ENCODE assay signal across 8 cellular contexts in genomic region chr2:74836675-74837401, GRCh38. TPM values are rescaled to one million over a fixed set of nuclear protein-coding genes. Genes with fewer than 3 reads are reported as not detected.
DNase-seq lines count a peak whose midpoint lies in the region; ATAC-seq and TF ChIP-seq lines count a peak whose summit lies in the region.

No MANE protein-coding gene starts in this region.

- H3K4me1 ChIP-seq in breast epithelium, result no peaks in the 10 kb centered on the region
- peaks cover 0 to 59% (median 12%) of the 10 kb centered on the region in 4 donors for H3K4me1 ChIP-seq in transverse colon

- in situ Hi-C loops in transverse colon (cut with MboI; ENCODE audit: low pct_ligation_motif_present in 1 of 4, low pct_unique_long_range_greater_than_20kb in 1 of 4, low sequenced_read_pairs in 3 of 4), result no loop called here

- TF ChIP-seq CTCF in MCF 10A (IDR thresholded peaks at IDR 0.05; ENCODE audit: unreplicated experiment) (no peak), breast epithelium (IDR thresholded peaks at IDR 0.05) (no peak), WTC11 (IDR thresholded peaks at IDR 0.05) (peak; percentile 8; the same call in 1 of the 2 replicates), transverse colon (IDR thresholded peaks at IDR 0.05) (peak in 1 of 5 experiments; percentile 2)

- H3K36me3 Mint-ChIP-seq in MCF 10A (ENCODE audit: insufficient read depth, unreplicated experiment), result peaks cover 7% of the 10 kb centered on the region
- H3K36me3 Mint-ChIP-seq in WTC11, result peaks cover 10% of the 10 kb centered on the region

- CTCF ChIA-PET in MCF 10A (lab: Yijun Ruan, JAX) (interaction anchor here (0.6 to 12.5 kb wide), 32 partner anchors 8 to 161 kb away, joined by 3 to 140 read pairs (median 4); no protein-coding TSS in a partner anchor), WTC11 (lab: Charles Lee) (interaction anchor here (0.6 to 4.4 kb wide), 32 partner anchors 8 to 804 kb away, joined by 3 to 60 read pairs (median 4); no protein-coding TSS in a partner anchor)

- DNase-seq in MCF 10A (ENCODE audit: unreplicated experiment) (no peak), breast epithelium (ENCODE audit: low spot score in 2 of 2) (no peak), WTC11 (ENCODE audit: low spot score) (peak; percentile 34), iPS-NIHi11 (ENCODE audit: low spot score) (peak; percentile 34), transverse colon (no peak), epidermal melanocyte (ENCODE audit: insufficient read length, low spot score) (no peak), retina (no peak)
- DNase-seq in effector CD4-positive, alpha-beta T cell, result no peak

- intact Hi-C loops in MCF 10A (cut with micrococcal nuclease) (loop anchor here (1.0 kb wide), 2 partner anchors 122 to 147 kb away; no protein-coding TSS in a partner anchor), breast epithelium (cut with DNase I; ENCODE audit: low total_unique reads) (no loop called here), transverse colon (cut with DNase I; ENCODE audit: low total_unique reads) (no loop called here)

- POLR2A ChIA-PET in MCF 10A (lab: Yijun Ruan, JAX), result interaction anchor here (1.3 to 8.4 kb wide), 10 partner anchors 8 to 143 kb away, joined by 3 to 123 read pairs (median 8); no protein-coding TSS in a partner anchor
- POLR2A ChIA-PET in WTC11 (lab: Charles Lee), result interaction anchor here (0.6 to 2.6 kb wide), 7 partner anchors 9 to 317 kb away, joined by 3 to 9 read pairs (median 5); no protein-coding TSS in a partner anchor

- H3K27me3 Mint-ChIP-seq in MCF 10A (ENCODE audit: insufficient read depth, unreplicated experiment) (no peaks in the 10 kb centered on the region), WTC11 (ENCODE audit: low read depth) (no peaks in the 10 kb centered on the region)

- no peaks in the 10 kb centered on the region for H3K27me3 ChIP-seq in breast epithelium
- peaks cover 5% of the 10 kb centered on the region for H3K27me3 ChIP-seq in transverse colon

- H3K4me1 Mint-ChIP-seq in MCF 10A (ENCODE audit: insufficient read depth, unreplicated experiment) (peaks cover 29% of the 10 kb centered on the region), WTC11 (peaks cover 61% of the 10 kb centered on the region)

- no peaks in the 10 kb centered on the region for H3K9me3 Mint-ChIP-seq in MCF 10A (ENCODE audit: unreplicated experiment)
- H3K9me3 Mint-ChIP-seq in WTC11, result no peaks in the 10 kb centered on the region

- no TSS peak for BruUV-seq in MCF 10A (replicated peaks; lab: Mats Ljungman, UMichigan)

- 60 to 78% methylated on average over 1 to 9 of the region's 9 CpGs for WGBS in transverse colon (ENCODE audit: low coverage in 1 of 2), 2 donors

- TF ChIP-seq EP300 in transverse colon (IDR thresholded peaks at IDR 0.05; ENCODE audit: low read depth), result no peak

- H3K27ac ChIP-seq in breast epithelium, result no peak overlapping the region
- peak overlapping the region in 3 of 4 donors; percentile 31 to 82 (median 79) for H3K27ac ChIP-seq in transverse colon

- TF ChIP-seq POLR2A in breast epithelium (IDR thresholded peaks at IDR 0.05) (no peak), transverse colon (IDR thresholded peaks at IDR 0.05) (no peak)

- ATAC-seq in WTC11, result peak; percentile 47

- H3K9me3 ChIP-seq in breast epithelium (no peaks in the 10 kb centered on the region), transverse colon (no peaks in the 10 kb centered on the region)

- H3K4me3 ChIP-seq in breast epithelium (no peak overlapping the region), transverse colon (peak overlapping the region in 1 of 4 donors; percentile 81)

- H3K4me3 Mint-ChIP-seq in MCF 10A (ENCODE audit: unreplicated experiment) (peak overlapping the region; percentile 85), WTC11 (peak overlapping the region; percentile 86)

- H3K27ac Mint-ChIP-seq in MCF 10A (ENCODE audit: low read depth, unreplicated experiment), result peak overlapping the region; percentile 86
- peak overlapping the region; percentile 95 for H3K27ac Mint-ChIP-seq in WTC11

- H3K36me3 ChIP-seq in breast epithelium (no peaks in the 10 kb centered on the region), transverse colon (no peaks in the 10 kb centered on the region)

TF ChIP-seq in WTC11, 78 proteins besides CTCF, POLR2A, EP300 and RAD21:
- TF ChIP-seq TEAD1 (CRISPR knock-in tag; IDR thresholded peaks at IDR 0.05), result peak; percentile 86
- TF ChIP-seq ATF6 (CRISPR knock-in tag; IDR thresholded peaks at IDR 0.05), result no peak
- peak; percentile 58; the same call in 1 of the 2 replicates for TF ChIP-seq JUN (CRISPR knock-in tag; IDR thresholded peaks at IDR 0.05)
- TF ChIP-seq MLX (CRISPR knock-in tag; IDR thresholded peaks at IDR 0.05), result no peak
- TF ChIP-seq MAX (CRISPR knock-in tag; IDR thresholded peaks at IDR 0.05), result peak; percentile 34; the same call in 1 of the 2 replicates
- 0 out of 2 replicates have a peak, but pooled peaks have one; percentile 12 for TF ChIP-seq ZNF281 (CRISPR knock-in tag; IDR thresholded peaks at IDR 0.05)

RNA-seq across cellular contexts. Expression of gene HK2, which starts 2.9 kb away (rescaled TPM):
- 40.4 and 47.8 TPM in 2 replicates for total RNA-seq in MCF 10A (2022)
- total RNA-seq in breast epithelium, result 10 to 100 TPM in 2 of 3 donors, 1 to 10 TPM in 1; 9.8 to 39.2 (median 19.9) TPM
- 61.6 to 74.5 TPM (median 73.9 TPM) in 3 replicates for total RNA-seq in WTC11 (2021)
- 100 to 1,000 TPM; 104 to 175 (median 131) TPM for total RNA-seq in transverse colon

Comparison
In these comparisons a context has a peak if more than half of its experiments do, and no peak if none do; other contexts are left out.
1. DNase-seq: peak in WTC11 (single experiment) and iPS-NIHi11 (single experiment); none in MCF 10A (single experiment), breast epithelium (0 of 2), transverse colon (single experiment), epidermal melanocyte (single experiment), retina (single experiment) and effector CD4-positive, alpha-beta T cell (single experiment).
2. H3K27ac ChIP-seq: peak in transverse colon (3 of 4); none in breast epithelium (0 of 2).